In the genomic region with DNA sequence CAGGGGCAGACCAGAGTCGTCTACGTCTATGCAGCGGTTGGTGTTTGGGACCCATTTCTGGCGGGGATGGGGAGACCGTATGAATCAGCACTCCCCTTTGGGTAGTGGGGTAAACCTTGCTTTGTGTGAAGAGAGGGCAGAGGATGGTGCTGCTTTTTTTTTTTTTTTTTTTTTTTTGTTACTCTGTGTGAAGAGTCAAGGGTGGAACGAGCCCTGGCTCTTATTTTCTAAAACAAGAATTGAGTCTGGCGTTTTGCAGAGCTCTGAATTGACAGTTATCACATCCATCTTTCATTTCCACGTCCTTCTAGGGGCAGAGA, we compare ENCODE assay signal across 8 cellular contexts. TPM values are rescaled to one million over a fixed set of nuclear protein-coding genes. Genes with fewer than 3 reads are reported as not detected.
DNase-seq lines count a peak whose midpoint lies in the region; ATAC-seq and TF ChIP-seq lines count a peak whose summit lies in the region.

No MANE protein-coding gene starts in this region.

- BruUV-seq in IMR-90 (replicated peaks; lab: Mats Ljungman, UMichigan) = no TSS peak

- H2BK120ac ChIP-seq in IMR-90 (ENCODE audit: low read depth, low read length) = peak overlapping the region; percentile 24; the same call in 1 of the 2 replicates

- H3K56ac ChIP-seq in IMR-90 (ENCODE audit: extremely low read depth, insufficient read depth, low read length) = peak overlapping the region; percentile 86

- peak overlapping the region; percentile 20 for H2AK5ac ChIP-seq in IMR-90 (ENCODE audit: low read depth, low read length)

- H3K4me1 ChIP-seq in IMR-90 (ENCODE audit: control insufficient read depth, insufficient read depth, low read length) (peaks cover 10% of the 10 kb centered on the region; the same call in 1 of the 2 replicates), testis (peaks cover 25% of the 10 kb centered on the region)

- H3K9me3 ChIP-seq in IMR-90 (ENCODE audit: control insufficient read depth, insufficient read depth, low read length) (no peaks in the 10 kb centered on the region), testis (no peaks in the 10 kb centered on the region)

- peak overlapping the region; percentile 61; the same call in 1 of the 2 replicates for H4K91ac ChIP-seq in IMR-90 (ENCODE audit: insufficient read depth, low read depth, low read length)

- no peak for DNase-seq in AG04449 (ENCODE audit: low read depth, low spot score)
- no peak for DNase-seq in IMR-90
- no peak for DNase-seq in activated naive CD8-positive, alpha-beta T cell treated with anti-CD3 and anti-CD28 coated beads, Interleukin-2, amount 10 ng/mL, durations not matched to agents 7 days and 5 days
- no peak for DNase-seq in kidney epithelial cell (ENCODE audit: low read depth)
- no peak for DNase-seq in testis
- no peak for DNase-seq in kidney glomerular epithelial cell (lab: John Stamatoyannopoulos, UW)

- peak overlapping the region; percentile 98 for H3K4me2 ChIP-seq in IMR-90 (ENCODE audit: low read depth, low read length)

- H4K8ac ChIP-seq in IMR-90 (ENCODE audit: low read depth in 2 of 2, low read length in 2 of 2) = peak overlapping the region; percentile 56 to 59; a peak in 2 of 4 replicates

- intact Hi-C loops in IMR-90 (cut with micrococcal nuclease) (no loop called here), testis (cut with DNase I; ENCODE audit: low total_unique reads) (no loop called here)

- H3K36me3 ChIP-seq in IMR-90 (ENCODE audit: control insufficient read depth, insufficient read depth, low read length) (no peaks in the 10 kb centered on the region), kidney epithelial cell (ENCODE audit: control insufficient read depth, insufficient read depth, low read length) (no peaks in the 10 kb centered on the region), testis (ENCODE audit: low read depth, missing control alignments) (no peaks in the 10 kb centered on the region)

- H3K27ac Mint-ChIP-seq in activated naive CD8-positive, alpha-beta T cell treated with anti-CD3 and anti-CD28 coated beads, Interleukin-2, amount 10 ng/mL, durations not matched to agents 7 days and 5 days = peak overlapping the region; percentile 93

- H3K23ac ChIP-seq in IMR-90 (ENCODE audit: low read depth, low read length) = peak overlapping the region; percentile 95

- no peak for TF ChIP-seq POLR2A in IMR-90 (IDR thresholded peaks at IDR 0.05; ENCODE audit: low read depth, low read length)
- no peak for TF ChIP-seq POLR2A in testis (IDR thresholded peaks at IDR 0.05)

- in situ Hi-C loops in IMR-90 (cut with MboI; ENCODE audit: low sequenced_read_pairs) = no loop called here

- H2AFZ ChIP-seq in IMR-90 (replicated peaks; ENCODE audit: low read length, poor library complexity) = peak overlapping the region; percentile 95

- peak overlapping the region; percentile 90 for H3K14ac ChIP-seq in IMR-90 (replicated peaks; ENCODE audit: low read depth, low read length)

- ATAC-seq in IMR-90 (ENCODE audit: low read depth) (no peak), HG02623 (IDR thresholded peaks at IDR 0.05; ENCODE audit: unreplicated experiment) (no peak), HG02642 (IDR thresholded peaks at IDR 0.05; ENCODE audit: poor library complexity, unreplicated experiment) (no peak)
- ATAC-seq in activated naive CD8-positive, alpha-beta T cell treated with anti-CD3 and anti-CD28 coated beads, Interleukin-2, amount 10 ng/mL, durations not matched to agents 7 days and 5 days (ENCODE audit: low read depth) = no peak

- POLR2A ChIA-PET in AG04449 (lab: Yijun Ruan, JAX) = interaction anchor here (1.5 kb wide), 1 partner anchor 10 kb away, joined by 3 read pairs; no protein-coding TSS in a partner anchor
- POLR2A ChIA-PET in IMR-90 (lab: Charles Lee; ENCODE audit: unreplicated experiment) = interaction anchor here (0.8 kb wide), 1 partner anchor 33 kb away, joined by 5 read pairs; no protein-coding TSS in a partner anchor
- POLR2A ChIA-PET in activated naive CD8-positive, alpha-beta T cell treated with anti-CD3 and anti-CD28 coated beads, Interleukin-2, amount 10 ng/mL, durations not matched to agents 7 days and 5 days (lab: Charles Lee) = interaction anchor here (0.6 to 1.9 kb wide), 9 partner anchors 9 to 216 kb away, joined by 3 to 7 read pairs (median 5); no protein-coding TSS in a partner anchor

- H2BK20ac ChIP-seq in IMR-90 (ENCODE audit: low read depth, low read length) = no peak overlapping the region

- no peak for TF ChIP-seq CTCF in AG04449 (IDR thresholded peaks at IDR 0.05; ENCODE audit: insufficient read depth, low read length, missing control alignments)
- no peak; the same call in 1 of the 2 replicates for TF ChIP-seq CTCF in IMR-90 (conservative IDR thresholded peaks at IDR 0.05; ENCODE audit: low read depth, low read length)
- no peak for TF ChIP-seq CTCF in kidney epithelial cell (IDR thresholded peaks at IDR 0.05; ENCODE audit: insufficient read depth, low read length, poor library complexity, severe bottlenecking)
- TF ChIP-seq CTCF in testis (IDR thresholded peaks at IDR 0.05) = no peak

- H4K5ac ChIP-seq in IMR-90 (ENCODE audit: low read depth, low read length) = peak overlapping the region; percentile 67

- peak overlapping the region; percentile 99 for H3K4me3 Mint-ChIP-seq in activated naive CD8-positive, alpha-beta T cell treated with anti-CD3 and anti-CD28 coated beads, Interleukin-2, amount 10 ng/mL, durations not matched to agents 7 days and 5 days

- H3K4me3 ChIP-seq in AG04449 (ENCODE audit: low read depth, low read length) (peak overlapping the region; percentile 80), IMR-90 (ENCODE audit: insufficient read depth, low read depth, low read length) (peak overlapping the region; percentile 90), kidney epithelial cell (ENCODE audit: low read depth, low read length) (peak overlapping the region; percentile 98), testis (peak overlapping the region; percentile 81 to 87)

- no peak for TF ChIP-seq RAD21 in IMR-90 (IDR thresholded peaks at IDR 0.05; ENCODE audit: low read length)

- H2AK9ac ChIP-seq in IMR-90 (replicated peaks; ENCODE audit: low read depth, low read length, poor library complexity) = peak overlapping the region; percentile 75

- peaks cover 11% of the 10 kb centered on the region for H3K9me1 ChIP-seq in IMR-90 (ENCODE audit: insufficient read depth, low read length)

- dilution Hi-C loops in IMR-90 (cut with HindIII; ENCODE audit: low sequenced_read_pairs, unreplicated experiment) = no loop called here

- H3K36me3 Mint-ChIP-seq in activated naive CD8-positive, alpha-beta T cell treated with anti-CD3 and anti-CD28 coated beads, Interleukin-2, amount 10 ng/mL, durations not matched to agents 7 days and 5 days = peaks cover 13% of the 10 kb centered on the region

- H3K9me3 Mint-ChIP-seq in activated naive CD8-positive, alpha-beta T cell treated with anti-CD3 and anti-CD28 coated beads, Interleukin-2, amount 10 ng/mL, durations not matched to agents 7 days and 5 days = no peaks in the 10 kb centered on the region

- H2BK5ac ChIP-seq in IMR-90 (ENCODE audit: low read depth, low read length, poor library complexity, severe bottlenecking) = peak overlapping the region; percentile 78

- H3K4me1 Mint-ChIP-seq in activated naive CD8-positive, alpha-beta T cell treated with anti-CD3 and anti-CD28 coated beads, Interleukin-2, amount 10 ng/mL, durations not matched to agents 7 days and 5 days = peaks cover 41% of the 10 kb centered on the region

- H3K4ac ChIP-seq in IMR-90 (ENCODE audit: low read depth, low read length) = peak overlapping the region; percentile 93

- peaks cover 50% of the 10 kb centered on the region for H4K20me1 ChIP-seq in IMR-90 (ENCODE audit: insufficient read depth, low read length)

- H3K27me3 ChIP-seq in IMR-90 (ENCODE audit: control insufficient read depth, insufficient read depth, low read length) (no peaks in the 10 kb centered on the region), kidney epithelial cell (ENCODE audit: control insufficient read depth, insufficient read depth, low read length) (no peaks in the 10 kb centered on the region), testis (no peaks in the 10 kb centered on the region)

- peak overlapping the region; percentile 31 for H3K18ac ChIP-seq in IMR-90 (ENCODE audit: low read depth, low read length)

- H3K27ac ChIP-seq in IMR-90 (ENCODE audit: insufficient read depth, low read length) (peak overlapping the region; percentile 87), testis (peak overlapping the region; percentile 97 to 99)

- H3K9ac ChIP-seq in IMR-90 (ENCODE audit: low read depth, low read length) = peak overlapping the region; percentile 93

- peaks cover 14 to 57% of the 10 kb centered on the region in 2 experiments for H3K79me1 ChIP-seq in IMR-90 (ENCODE audit: low read depth in 1 of 2, low read length in 2 of 2)

- CTCF ChIA-PET in AG04449 (lab: Yijun Ruan, JAX) (interaction anchor here (1.0 to 1.8 kb wide), 4 partner anchors 11 to 22 kb away, joined by 3 to 5 read pairs (median 4); no protein-coding TSS in a partner anchor), IMR-90 (lab: Yijun Ruan, JAX) (interaction anchor here (1.5 kb wide), 1 partner anchor 27 kb away, joined by 3 read pairs; no protein-coding TSS in a partner anchor)

- WGBS in IMR-90 (ENCODE audit: extremely low coverage in 2 of 2, insufficient read length in 1 of 2), 2 experiments = 0% methylated on average over 3 of the region's 8 CpGs; no CpG with 5 or more reads in 1 of the 2 experiments
- WGBS in testis, 2 donors = 0% methylated on average over 8 of the region's 8 CpGs

- H3K27me3 Mint-ChIP-seq in activated naive CD8-positive, alpha-beta T cell treated with anti-CD3 and anti-CD28 coated beads, Interleukin-2, amount 10 ng/mL, durations not matched to agents 7 days and 5 days = no peaks in the 10 kb centered on the region

- 0 out of 3 replicates have a peak overlapping the region, but pooled peaks have one; percentile 40 for H2BK15ac ChIP-seq in IMR-90 (ENCODE audit: low read depth, low read length)

TF ChIP-seq in IMR-90, 13 proteins besides CTCF, POLR2A, EP300 and RAD21 (continues in another document):
- TF ChIP-seq CHD1 (IDR thresholded peaks at IDR 0.05; ENCODE audit: low read depth, low read length) = no peak

RNA-seq across cellular contexts. Expression of a gene that starts 1.2 kb away (rescaled TPM):
- 23.3 and 32.2 TPM in 2 replicates for total RNA-seq in IMR-90 (2012; rRNA removed)
- polyA plus RNA-seq in IMR-90 (2012; rRNA removed) = 42.3 and 53.0 TPM in 2 replicates
- polyA plus RNA-seq in IMR-90 (2012; cell fraction: cytosol; rRNA removed) = 17.1 and 18.7 TPM in 2 replicates
- polyA plus RNA-seq in IMR-90 (2012; cell fraction: nucleus; rRNA removed; ENCODE audit: low replicate concordance) = 11.2 and 44.3 TPM in 2 replicates
- total RNA-seq in activated naive CD8-positive, alpha-beta T cell treated with anti-CD3 and anti-CD28 coated beads, Interleukin-2, amount 10 ng/mL, durations not matched to agents 7 days and 5 days = 10 to 100 TPM; 63.7 to 66.1 TPM
- total RNA-seq in kidney epithelial cell = 104 and 109 TPM in 2 replicates
- total RNA-seq in testis = 10 to 100 TPM; 57.3 to 75.8 TPM
- polyA plus RNA-seq in testis (ENCODE audit: insufficient read depth, low read depth, low replicate concordance) = 255 TPM
